13 cellular contexts compared by ENCODE assay signal in the genomic region with DNA sequence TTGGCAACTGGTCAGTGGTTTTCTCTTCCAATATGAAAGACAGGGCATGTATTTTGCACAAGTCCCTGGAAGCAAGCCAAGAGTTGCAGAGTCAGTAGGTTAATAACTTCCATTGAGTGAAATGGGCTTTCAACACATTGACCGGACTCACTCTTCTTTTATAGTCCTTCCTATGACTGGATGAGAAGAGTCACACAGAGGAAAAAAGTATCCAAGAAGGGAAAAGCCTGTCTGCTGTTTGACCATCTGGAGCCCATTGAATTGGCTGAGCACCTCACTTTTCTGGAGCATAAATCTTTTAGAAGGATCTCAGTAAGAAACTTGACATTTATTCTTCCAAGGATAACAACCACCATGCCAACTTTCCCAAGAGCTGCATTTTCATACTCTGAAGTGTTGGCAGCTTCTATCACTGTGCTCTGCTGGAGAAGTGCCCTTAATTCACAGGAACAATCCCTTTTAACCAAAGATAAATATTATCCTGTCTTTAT. TPM values are rescaled to one million over a fixed set of nuclear protein-coding genes. Genes with fewer than 3 reads are reported as not detected.
DNase-seq lines count a peak whose midpoint lies in the region; ATAC-seq and TF ChIP-seq lines count a peak whose summit lies in the region.
"Had no signal": no experiment of that assay in that cellular context is flagged by ENCODE, and none has a peak within 500 bp of the region (broad histone marks: within the 10 kb centered on the region; RNA-seq: fewer than 3 reads in every experiment).

No MANE protein-coding gene starts in this region.

- H3K9ac ChIP-seq in PC-3 (ENCODE audit: low read length): no peak overlapping the region
- H3K9ac ChIP-seq: BLaER1 treated with 17β-estradiol and CSF1 and Interleukin-3, amounts not matched to agents 10 nM and 100 nM had no signal

- peak overlapping the region; percentile 23; the same call in 1 of the 2 replicates for H2AFZ ChIP-seq in PC-3 (ENCODE audit: low read length)

- no peaks in the 10 kb centered on the region for H3F3A ChIP-seq in PC-3 (ENCODE audit: low read length, unreplicated experiment)

- intact Hi-C loops in PC-3 (cut with micrococcal nuclease): no loop called here

- CTCF ChIA-PET in PC-3 (lab: Charles Lee): no interaction called here

- POLR2A ChIA-PET in PC-3 (lab: Charles Lee; ENCODE audit: unreplicated experiment): no interaction called here

- H3K4me3 ChIP-seq in PC-3 (ENCODE audit: low read length): no peak overlapping the region
- H3K4me3 ChIP-seq: BLaER1 treated with 17β-estradiol and CSF1 and Interleukin-3, amounts not matched to agents 10 nM and 100 nM had no signal

- no peak overlapping the region for H3K27ac ChIP-seq in PC-3 (ENCODE audit: low read length)
- H3K27ac ChIP-seq: BLaER1 treated with 17β-estradiol and CSF1 and Interleukin-3, amounts not matched to agents 10 nM and 100 nM had no signal

- DNase-seq in AML-193 (lab: John Stamatoyannopoulos, UW) (peak; percentile 11 to 24), PC-3 (no peak), fibroblast of the conjunctiva (ENCODE audit: low read depth) (peak; percentile 83), omental fat pad (ENCODE audit: low spot score) (no peak), NCI-H1930 (lab: John Stamatoyannopoulos, UW) (no peak), NCI-H526 treated with DMSO at 0.1 percent for 48 hours (lab: John Stamatoyannopoulos, UW) (no peak), hippocampal formation (lab: John Stamatoyannopoulos, UW) (no peak)
- DNase-seq: activated CD4-positive, alpha-beta T cell treated with anti-CD3 and anti-CD28 coated beads, Interleukin-2, amount 50 U/mL, for 48 hours; activated gamma-delta T cell; GF-D8; T-helper 2 cell had no signal

- H3K36me3 ChIP-seq in PC-3 (ENCODE audit: low read depth, low read length): no peaks in the 10 kb centered on the region

- TF ChIP-seq CTCF in PC-3 (conservative IDR thresholded peaks at IDR 0.05; ENCODE audit: low read depth, low read length) (no peak), omental fat pad (IDR thresholded peaks at IDR 0.05) (no peak)

- no peaks in the 10 kb centered on the region for H3K9me3 ChIP-seq in PC-3 (ENCODE audit: low read length)
- H3K9me3 ChIP-seq: BLaER1 treated with 17β-estradiol and CSF1 and Interleukin-3, amounts not matched to agents 10 nM and 100 nM had no signal

- BruUV-seq in PC-3 (replicated peaks; lab: Mats Ljungman, UMichigan): no TSS peak

- H3K9me2 ChIP-seq in PC-3 (replicated peaks; ENCODE audit: low read length): no peaks in the 10 kb centered on the region

- H3K4me2 ChIP-seq in PC-3 (ENCODE audit: low read length): no peak overlapping the region
- H3K4me2 ChIP-seq: BLaER1 treated with 17β-estradiol and CSF1 and Interleukin-3, amounts not matched to agents 10 nM and 100 nM had no signal

- ATAC-seq in PC-3 (no peak), omental fat pad (ENCODE audit: low FRiP score) (peak; percentile 81), GM19452 (IDR thresholded peaks at IDR 0.05; ENCODE audit: unreplicated experiment) (no peak)

- H4K20me1 ChIP-seq in PC-3 (ENCODE audit: low read length): no peaks in the 10 kb centered on the region
- H4K20me1 ChIP-seq: BLaER1 treated with 17β-estradiol and CSF1 and Interleukin-3, amounts not matched to agents 10 nM and 100 nM had no signal

- H3K27me3 ChIP-seq in PC-3 (ENCODE audit: low read length): no peaks in the 10 kb centered on the region
- H3K27me3 ChIP-seq: BLaER1 treated with 17β-estradiol and CSF1 and Interleukin-3, amounts not matched to agents 10 nM and 100 nM had no signal

- H3K4me1 ChIP-seq in PC-3 (ENCODE audit: insufficient read depth, low read length): peaks cover 13% of the 10 kb centered on the region

- H3K79me2 ChIP-seq in PC-3 (ENCODE audit: low read length): no peaks in the 10 kb centered on the region

RNA-seq across cellular contexts. Expression of a gene that starts 45.4 kb away (rescaled TPM):
- total RNA-seq in PC-3 (2014; rRNA removed) (0.15 and 0.52 TPM in 2 replicates), omental fat pad (10 to 100 TPM; 11.8 to 42.2 (median 26.1) TPM)

Comparison
In these comparisons a context has a peak if more than half of its experiments do, and no peak if none do; other contexts are left out.
1. DNase-seq: peak in AML-193 (2 of 2) and fibroblast of the conjunctiva (single experiment); none in PC-3 (single experiment), omental fat pad (single experiment), NCI-H1930 (0 of 2), NCI-H526 treated with DMSO at 0.1 percent for 48 hours (single experiment) and hippocampal formation (0 of 2).